Comparison of ENCODE assay signal across 35 cellular contexts in the genomic region with DNA sequence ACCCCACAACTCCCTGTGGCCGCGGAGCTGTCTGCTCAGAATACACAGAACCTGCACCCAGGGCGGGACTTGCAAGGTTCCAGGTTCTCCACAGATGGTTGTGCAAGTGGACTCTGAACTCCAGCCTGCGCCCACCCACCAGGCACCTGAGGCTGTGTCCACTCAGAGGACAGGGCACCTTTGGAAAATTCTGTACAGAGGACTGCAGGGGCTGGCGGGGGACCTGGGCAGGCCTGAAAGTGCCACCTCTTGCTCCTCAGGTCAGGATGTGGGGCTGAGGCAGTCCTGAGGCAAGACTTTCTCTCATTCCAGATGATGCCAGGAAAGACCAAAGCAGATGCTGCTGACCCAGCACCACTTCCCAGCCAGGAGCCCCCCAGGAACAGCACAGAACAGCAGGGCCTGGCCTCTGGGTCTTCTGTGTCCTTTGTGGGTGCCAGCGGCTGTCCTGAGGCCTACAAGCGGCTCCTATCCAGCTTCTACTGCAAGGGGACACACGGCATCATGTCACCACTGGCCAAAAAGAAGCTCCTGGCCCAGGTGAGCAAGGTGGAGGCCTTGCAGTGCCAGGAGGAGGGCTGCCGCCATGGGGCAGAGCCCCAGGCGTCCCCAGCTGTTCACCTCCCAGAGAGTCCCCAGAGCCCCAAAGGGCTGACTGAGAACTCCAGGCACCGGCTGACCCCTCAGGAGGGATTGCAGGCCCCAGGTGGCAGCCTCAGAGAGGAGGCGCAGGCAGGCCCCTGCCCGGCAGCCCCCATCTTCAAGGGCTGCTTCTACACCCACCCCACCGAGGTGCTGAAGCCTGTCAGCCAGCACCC. TPM values are rescaled to one million over a fixed set of nuclear protein-coding genes. Genes with fewer than 3 reads are reported as not detected.
DNase-seq lines count a peak whose midpoint lies in the region; ATAC-seq and TF ChIP-seq lines count a peak whose summit lies in the region.
"Had no signal": no experiment of that assay in that cellular context is flagged by ENCODE, and none has a peak within 500 bp of the region (broad histone marks: within the 10 kb centered on the region; RNA-seq: fewer than 3 reads in every experiment).

No MANE protein-coding gene starts in this region.

- H3K9me3 Mint-ChIP-seq in natural killer cell treated with Interleukin-12 subunit alpha and Interleukin-12 subunit beta and Interleukin-15 and Interleukin-18, amount 100 ng/mL, for 72 hours: no peaks in the 10 kb centered on the region
- H3K9me3 Mint-ChIP-seq in natural killer cell (no peaks in the 10 kb centered on the region), endodermal cell (no peaks in the 10 kb centered on the region)
- no peaks in the 10 kb centered on the region for H3K9me3 Mint-ChIP-seq in stimulated activated effector memory CD8-positive, alpha-beta T cell treated with anti-CD3 and anti-CD28 coated beads, Interleukin-12 subunit alpha, Interleukin-12 subunit beta, amount 100 ng/mL, for 72 hours
- no peaks in the 10 kb centered on the region for H3K9me3 Mint-ChIP-seq in stimulated activated naive B cell treated with anti-CD40 and anti-IgM and Interleukin-4, amounts not matched to agents 10 μg/mL and 1 μg/mL and 100 μg/mL, for 72 hours
- H3K9me3 Mint-ChIP-seq: nephron; stimulated activated memory B cell treated with anti-CD40 and anti-IgM and Interleukin-4, amounts not matched to agents 10 μg/mL and 1 μg/mL and 100 μg/mL, for 72 hours; type B pancreatic cell had no signal

- DNase-seq in natural killer cell treated with Interleukin-12 subunit alpha and Interleukin-12 subunit beta and Interleukin-15 and Interleukin-18, amount 100 ng/mL, for 72 hours (ENCODE audit: low spot score): peak; percentile 57
- DNase-seq in natural killer cell (no peak), MM.1S (no peak), endodermal cell (peak; percentile 40), SJCRH30 (no peak)
- no peak for DNase-seq in stimulated activated effector memory CD8-positive, alpha-beta T cell treated with anti-CD3 and anti-CD28 coated beads, Interleukin-12 subunit alpha, Interleukin-12 subunit beta, amount 100 ng/mL, for 72 hours (ENCODE audit: low spot score in 2 of 2)
- DNase-seq in stimulated activated naive B cell treated with anti-CD40 and anti-IgM and Interleukin-4, amounts not matched to agents 10 μg/mL and 1 μg/mL and 100 μg/mL, for 72 hours: no peak
- DNase-seq in effector memory CD4-positive, alpha-beta T cell: no peak
- DNase-seq: activated CD4-positive, alpha-beta memory T cell treated with anti-CD3 and anti-CD28 coated beads, Interleukin-2, amount 10 ng/mL, durations not matched to agents 7 days and 5 days; activated CD4-positive, alpha-beta T cell treated with anti-CD3 and anti-CD28 coated beads for 1 hour; activated gamma-delta T cell; activated T-cell treated with anti-CD3 and anti-CD28 coated beads for 4 hours; esophagus squamous epithelium; GOT3; KG1; kidney glomerular epithelial cell; MG63; mucosa of descending colon; NCI-H1930; NCI-H2171 treated with DMSO at 0.1 percent for 48 hours; NCI-H510A treated with DMSO at 0.1 percent for 48 hours had no signal

- no peak for ATAC-seq in natural killer cell treated with Interleukin-12 subunit alpha and Interleukin-12 subunit beta and Interleukin-15 and Interleukin-18, amount 100 ng/mL, for 72 hours
- ATAC-seq in natural killer cell: no peak
- ATAC-seq in stimulated activated effector memory CD8-positive, alpha-beta T cell treated with anti-CD3 and anti-CD28 coated beads, Interleukin-12 subunit alpha, Interleukin-12 subunit beta, amount 100 ng/mL, for 72 hours: no peak
- ATAC-seq in stimulated activated naive B cell treated with anti-CD40 and anti-IgM and Interleukin-4, amounts not matched to agents 10 μg/mL and 1 μg/mL and 100 μg/mL, for 72 hours (replicated peaks): no peak
- ATAC-seq: stimulated activated memory B cell treated with anti-CD40 and anti-IgM and Interleukin-4, amounts not matched to agents 10 μg/mL and 1 μg/mL and 100 μg/mL, for 72 hours had no signal

- 92% methylated on average over 7 to 14 of the region's 14 CpGs for WGBS in endodermal cell (ENCODE audit: insufficient coverage in 1 of 2, insufficient read length in 1 of 2), 2 experiments

- TF ChIP-seq CTCF in natural killer cell (IDR thresholded peaks at IDR 0.05) (no peak), MM.1S (IDR thresholded peaks at IDR 0.05; ENCODE audit: low read length) (no peak), endodermal cell (conservative IDR thresholded peaks at IDR 0.05) (no peak)

- peaks cover 65% of the 10 kb centered on the region for H4K20me1 ChIP-seq in MM.1S (ENCODE audit: insufficient read depth, low read length)

- H3K27me3 ChIP-seq in MM.1S (replicated peaks; ENCODE audit: insufficient read depth, low read length): no peaks in the 10 kb centered on the region
- no peaks in the 10 kb centered on the region for H3K27me3 ChIP-seq in endodermal cell (ENCODE audit: control insufficient read depth, insufficient read depth, low read length, poor library complexity, severe bottlenecking)
- no peaks in the 10 kb centered on the region for H3K27me3 ChIP-seq in effector memory CD4-positive, alpha-beta T cell (replicated peaks; ENCODE audit: control insufficient read depth, insufficient read depth, low read length, poor library complexity, severe bottlenecking)
- H3K27me3 ChIP-seq in SJCRH30: no peaks in the 10 kb centered on the region
- H3K27me3 ChIP-seq: ascending aorta, esophagus squamous epithelium, gastrocnemius medialis, MG63 had no signal

- no peak overlapping the region for H3K9ac ChIP-seq in MM.1S (ENCODE audit: low read length)
- no peak overlapping the region for H3K9ac ChIP-seq in endodermal cell (ENCODE audit: extremely low read depth, low read length, poor library complexity, severe bottlenecking)

- no peak overlapping the region for H3K27ac Mint-ChIP-seq in natural killer cell treated with Interleukin-12 subunit alpha and Interleukin-12 subunit beta and Interleukin-15 and Interleukin-18, amount 100 ng/mL, for 72 hours
- H3K27ac Mint-ChIP-seq in natural killer cell (no peak overlapping the region), endodermal cell (no peak overlapping the region)
- H3K27ac Mint-ChIP-seq in stimulated activated effector memory CD8-positive, alpha-beta T cell treated with anti-CD3 and anti-CD28 coated beads, Interleukin-12 subunit alpha, Interleukin-12 subunit beta, amount 100 ng/mL, for 72 hours: peak overlapping the region; percentile 26
- no peak overlapping the region for H3K27ac Mint-ChIP-seq in stimulated activated naive B cell treated with anti-CD40 and anti-IgM and Interleukin-4, amounts not matched to agents 10 μg/mL and 1 μg/mL and 100 μg/mL, for 72 hours
- H3K27ac Mint-ChIP-seq: activated CD4-positive, alpha-beta memory T cell treated with anti-CD3 and anti-CD28 coated beads, Interleukin-2, amount 10 ng/mL, durations not matched to agents 7 days and 5 days; nephron; stimulated activated memory B cell treated with anti-CD40 and anti-IgM and Interleukin-4, amounts not matched to agents 10 μg/mL and 1 μg/mL and 100 μg/mL, for 72 hours; type B pancreatic cell had no signal

- peaks cover 26% of the 10 kb centered on the region for H3K4me1 ChIP-seq in MM.1S (ENCODE audit: low read length)
- no peaks in the 10 kb centered on the region for H3K4me1 ChIP-seq in endodermal cell (ENCODE audit: control insufficient read depth, insufficient read depth, low read length)
- H3K4me1 ChIP-seq in effector memory CD4-positive, alpha-beta T cell (ENCODE audit: control insufficient read depth, insufficient read depth, low read length, poor library complexity, severe bottlenecking): peaks cover 13% of the 10 kb centered on the region
- H3K4me1 ChIP-seq in SJCRH30: no peaks in the 10 kb centered on the region

- no peak overlapping the region for H3K4me2 ChIP-seq in MM.1S (ENCODE audit: low read depth, low read length)

- peaks cover 18 to 38% of the 10 kb centered on the region in 2 donors for H3K4me1 Mint-ChIP-seq in natural killer cell treated with Interleukin-12 subunit alpha and Interleukin-12 subunit beta and Interleukin-15 and Interleukin-18, amount 100 ng/mL, for 72 hours (ENCODE audit: low read depth in 2 of 2)
- H3K4me1 Mint-ChIP-seq in natural killer cell: peaks cover 26 to 46% of the 10 kb centered on the region in 2 donors
- no peaks in the 10 kb centered on the region for H3K4me1 Mint-ChIP-seq in endodermal cell
- peaks cover 57% of the 10 kb centered on the region for H3K4me1 Mint-ChIP-seq in stimulated activated effector memory CD8-positive, alpha-beta T cell treated with anti-CD3 and anti-CD28 coated beads, Interleukin-12 subunit alpha, Interleukin-12 subunit beta, amount 100 ng/mL, for 72 hours
- H3K4me1 Mint-ChIP-seq in stimulated activated naive B cell treated with anti-CD40 and anti-IgM and Interleukin-4, amounts not matched to agents 10 μg/mL and 1 μg/mL and 100 μg/mL, for 72 hours: peaks cover 37 to 43% of the 10 kb centered on the region in 2 donors

- no peak overlapping the region for H3K4me3 Mint-ChIP-seq in natural killer cell treated with Interleukin-12 subunit alpha and Interleukin-12 subunit beta and Interleukin-15 and Interleukin-18, amount 100 ng/mL, for 72 hours
- H3K4me3 Mint-ChIP-seq in natural killer cell (no peak overlapping the region), endodermal cell (no peak overlapping the region)
- no peak overlapping the region for H3K4me3 Mint-ChIP-seq in stimulated activated effector memory CD8-positive, alpha-beta T cell treated with anti-CD3 and anti-CD28 coated beads, Interleukin-12 subunit alpha, Interleukin-12 subunit beta, amount 100 ng/mL, for 72 hours
- H3K4me3 Mint-ChIP-seq in stimulated activated naive B cell treated with anti-CD40 and anti-IgM and Interleukin-4, amounts not matched to agents 10 μg/mL and 1 μg/mL and 100 μg/mL, for 72 hours: no peak overlapping the region
- H3K4me3 Mint-ChIP-seq: activated CD4-positive, alpha-beta memory T cell treated with anti-CD3 and anti-CD28 coated beads, Interleukin-2, amount 10 ng/mL, durations not matched to agents 7 days and 5 days; nephron; stimulated activated memory B cell treated with anti-CD40 and anti-IgM and Interleukin-4, amounts not matched to agents 10 μg/mL and 1 μg/mL and 100 μg/mL, for 72 hours; type B pancreatic cell had no signal

- H2AFZ ChIP-seq in MM.1S (ENCODE audit: low read length): no peak overlapping the region

- H3F3A ChIP-seq in MM.1S (ENCODE audit: insufficient read depth, low read length): peaks cover 88% of the 10 kb centered on the region

- no peaks in the 10 kb centered on the region for H3K27me3 Mint-ChIP-seq in natural killer cell treated with Interleukin-12 subunit alpha and Interleukin-12 subunit beta and Interleukin-15 and Interleukin-18, amount 100 ng/mL, for 72 hours
- H3K27me3 Mint-ChIP-seq in natural killer cell (ENCODE audit: low read depth in 2 of 2) (no peaks in the 10 kb centered on the region), endodermal cell (ENCODE audit: insufficient read depth) (peaks cover 2% of the 10 kb centered on the region)
- no peaks in the 10 kb centered on the region for H3K27me3 Mint-ChIP-seq in stimulated activated naive B cell treated with anti-CD40 and anti-IgM and Interleukin-4, amounts not matched to agents 10 μg/mL and 1 μg/mL and 100 μg/mL, for 72 hours
- H3K27me3 Mint-ChIP-seq: activated CD4-positive, alpha-beta memory T cell treated with anti-CD3 and anti-CD28 coated beads, Interleukin-2, amount 10 ng/mL, durations not matched to agents 7 days and 5 days; stimulated activated memory B cell treated with anti-CD40 and anti-IgM and Interleukin-4, amounts not matched to agents 10 μg/mL and 1 μg/mL and 100 μg/mL, for 72 hours; type B pancreatic cell had no signal

- intact Hi-C loops in natural killer cell (cut with micrococcal nuclease): no loop called here

- H3K9me2 ChIP-seq in MM.1S (replicated peaks; ENCODE audit: insufficient read depth, low read length): no peaks in the 10 kb centered on the region

- H3K27ac ChIP-seq in MM.1S (ENCODE audit: low read length) (peak overlapping the region; percentile 8; the same call in 1 of the 2 replicates), endodermal cell (ENCODE audit: low read depth, low read length) (no peak overlapping the region), SJCRH30 (no peak overlapping the region)
- H3K27ac ChIP-seq in effector memory CD4-positive, alpha-beta T cell (ENCODE audit: insufficient read depth, low read length, poor library complexity, severe bottlenecking): no peak overlapping the region
- H3K27ac ChIP-seq: ascending aorta, esophagus squamous epithelium, RWPE1, SK-N-MC had no signal

- H3K4me3 ChIP-seq in MM.1S (ENCODE audit: low read length) (no peak overlapping the region), endodermal cell (ENCODE audit: low read length) (no peak overlapping the region), SJCRH30 (no peak overlapping the region)
- H3K4me3 ChIP-seq in effector memory CD4-positive, alpha-beta T cell (ENCODE audit: insufficient read depth, low read depth, low read length, poor library complexity, severe bottlenecking): no peak overlapping the region
- H3K4me3 ChIP-seq: ascending aorta, esophagus squamous epithelium, gastrocnemius medialis, lung, MG63, mucosa of descending colon, SK-N-MC had no signal

- H3K79me2 ChIP-seq in MM.1S (ENCODE audit: low read length): peaks cover 46% of the 10 kb centered on the region

- H3K36me3 Mint-ChIP-seq in natural killer cell treated with Interleukin-12 subunit alpha and Interleukin-12 subunit beta and Interleukin-15 and Interleukin-18, amount 100 ng/mL, for 72 hours: no peaks in the 10 kb centered on the region
- H3K36me3 Mint-ChIP-seq in natural killer cell: no peaks in the 10 kb centered on the region
- H3K36me3 Mint-ChIP-seq in endodermal cell (ENCODE audit: low read depth): peaks cover 1% of the 10 kb centered on the region
- peaks cover 96% of the 10 kb centered on the region for H3K36me3 Mint-ChIP-seq in stimulated activated effector memory CD8-positive, alpha-beta T cell treated with anti-CD3 and anti-CD28 coated beads, Interleukin-12 subunit alpha, Interleukin-12 subunit beta, amount 100 ng/mL, for 72 hours
- H3K36me3 Mint-ChIP-seq in stimulated activated naive B cell treated with anti-CD40 and anti-IgM and Interleukin-4, amounts not matched to agents 10 μg/mL and 1 μg/mL and 100 μg/mL, for 72 hours: peaks cover 40 to 47% of the 10 kb centered on the region in 2 donors

- peaks cover 32% of the 10 kb centered on the region for H3K36me3 ChIP-seq in MM.1S (replicated peaks; ENCODE audit: insufficient read depth, low read length)
- no peaks in the 10 kb centered on the region for H3K36me3 ChIP-seq in endodermal cell (ENCODE audit: control insufficient read depth, insufficient read depth, low read length)
- H3K36me3 ChIP-seq in effector memory CD4-positive, alpha-beta T cell (ENCODE audit: control insufficient read depth, insufficient read depth, low read length): peaks cover 50% of the 10 kb centered on the region
- H3K36me3 ChIP-seq in SJCRH30: peaks cover 12% of the 10 kb centered on the region
- H3K36me3 ChIP-seq: MG63 had no signal

- H3K9me3 ChIP-seq in MM.1S (replicated peaks; ENCODE audit: insufficient read depth, low read length): no peaks in the 10 kb centered on the region
- H3K9me3 ChIP-seq in endodermal cell (ENCODE audit: control insufficient read depth, low read length): peaks cover 5% of the 10 kb centered on the region
- H3K9me3 ChIP-seq in effector memory CD4-positive, alpha-beta T cell (ENCODE audit: control insufficient read depth, low read length): no peaks in the 10 kb centered on the region
- H3K9me3 ChIP-seq in SJCRH30 (replicated peaks): no peaks in the 10 kb centered on the region
- H3K9me3 ChIP-seq: ascending aorta, esophagus squamous epithelium, gastrocnemius medialis, MG63, mucosa of descending colon had no signal

RNA-seq across cellular contexts. Expression of gene ARID5A, which starts 14.4 kb away (rescaled TPM):
- total RNA-seq in natural killer cell treated with Interleukin-12 subunit alpha and Interleukin-12 subunit beta and Interleukin-15 and Interleukin-18, amount 100 ng/mL, for 72 hours: 100 to 1,000 TPM in 1 of 2 donors, 10 to 100 TPM in 1; 81.4 to 115 TPM
- total RNA-seq in natural killer cell: 100 to 1,000 TPM in 2 of 3 donors, 10 to 100 TPM in 1; 90.9 to 117 (median 114) TPM
- 1 to 10 TPM; 1.8 to 3.5 TPM for total RNA-seq in endodermal cell
- polyA plus RNA-seq in endodermal cell (2013, experiment 1 of 2): 6.4 TPM
- 6.9 TPM for polyA plus RNA-seq in endodermal cell (2013, experiment 2 of 2)
- total RNA-seq in SJCRH30 (2014; rRNA removed; shearing (Covaris generic)): 12.4 and 14.2 TPM in 2 replicates

RNA-seq across cellular contexts. Expression of gene NEURL3, which starts 45.8 kb away (rescaled TPM):
- total RNA-seq in natural killer cell treated with Interleukin-12 subunit alpha and Interleukin-12 subunit beta and Interleukin-15 and Interleukin-18, amount 100 ng/mL, for 72 hours: under 1 TPM in 1 of 2 donors, not detected in 1; 0.64 TPM
- not detected for total RNA-seq in natural killer cell
- total RNA-seq in endodermal cell: not detected
- polyA plus RNA-seq in endodermal cell (2013, experiment 1 of 2): not detected
- not detected for polyA plus RNA-seq in endodermal cell (2013, experiment 2 of 2)
- 0.10 TPM in 1 of 2 replicates, not detected in the other for total RNA-seq in SJCRH30 (2014; rRNA removed; shearing (Covaris generic))
- total RNA-seq: ascending aorta, cardiac septum, esophagus squamous epithelium, G401, gastrocnemius medialis, osteocyte, skeletal muscle tissue had no signal
- polyA plus RNA-seq: AG04450, BJ had no signal

Comparison
In these comparisons a context has a peak if more than half of its experiments do, and no peak if none do; other contexts are left out.
1. DNase-seq: peak in natural killer cell treated with Interleukin-12 subunit alpha and Interleukin-12 subunit beta and Interleukin-15 and Interleukin-18, amount 100 ng/mL, for 72 hours (single experiment) and endodermal cell (single experiment); none in natural killer cell (single experiment), MM.1S (single experiment), stimulated activated effector memory CD8-positive, alpha-beta T cell treated with anti-CD3 and anti-CD28 coated beads, Interleukin-12 subunit alpha, Interleukin-12 subunit beta, amount 100 ng/mL, for 72 hours (0 of 2), stimulated activated naive B cell treated with anti-CD40 and anti-IgM and Interleukin-4, amounts not matched to agents 10 μg/mL and 1 μg/mL and 100 μg/mL, for 72 hours (single experiment), effector memory CD4-positive, alpha-beta T cell (0 of 3) and SJCRH30 (0 of 2).